In the genomic region with DNA sequence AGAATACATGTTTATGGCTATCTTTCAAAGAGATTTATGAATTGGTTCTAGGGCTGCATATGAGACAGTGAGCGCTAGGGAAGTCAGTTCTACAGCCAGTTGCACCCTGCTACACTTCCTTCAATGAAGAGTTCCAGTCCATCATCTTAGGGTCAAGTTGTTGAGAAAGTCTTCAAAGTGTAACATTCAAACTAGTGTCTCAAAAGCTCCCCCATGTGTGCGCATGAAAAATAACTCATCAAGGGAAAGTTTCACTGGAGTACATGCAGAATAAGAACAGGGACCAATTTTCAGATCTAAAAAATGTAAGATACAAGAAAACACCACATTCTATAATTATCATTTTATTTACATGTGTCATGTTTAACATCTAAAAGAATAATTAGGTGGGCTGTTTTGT, we compare ENCODE assay signal across 8 cellular contexts.
A peak's percentile ranks its signal among the peaks of the same experiment; 100 is the strongest.
DNase-seq lines count a peak whose midpoint lies in the region; ATAC-seq and TF ChIP-seq lines count a peak whose summit lies in the region.

No MANE protein-coding gene starts in this region.

- no peaks in the 10 kb centered on the region for H4K20me1 ChIP-seq in OCI-LY7 (ENCODE audit: insufficient read depth, low read length)

- H3K9me2 ChIP-seq in OCI-LY7 (ENCODE audit: insufficient read depth, low read length) = no peaks in the 10 kb centered on the region

- BruUV-seq in OCI-LY7 (replicated peaks; lab: Mats Ljungman, UMichigan) = no TSS peak

- H3K9me3 Mint-ChIP-seq in CD14-positive monocyte = peaks cover 0 to 1% (median 0%) of the 10 kb centered on the region in 7 donors
- no peaks in the 10 kb centered on the region for H3K9me3 Mint-ChIP-seq in stimulated activated naive CD8-positive, alpha-beta T cell treated with anti-CD3 and anti-CD28 coated beads, Interleukin-15, amount 100 ng/mL, for 72 hours

- peaks cover 1 to 4% (median 2%) of the 10 kb centered on the region in 3 donors for H3K27me3 Mint-ChIP-seq in CD14-positive monocyte (ENCODE audit: low read depth in 3 of 3)
- peaks cover 7% of the 10 kb centered on the region for H3K27me3 Mint-ChIP-seq in stimulated activated naive CD8-positive, alpha-beta T cell treated with anti-CD3 and anti-CD28 coated beads, Interleukin-15, amount 100 ng/mL, for 72 hours

- intact Hi-C loops in CD14-positive monocyte (cut with micrococcal nuclease) (no loop called here), OCI-LY7 (cut with micrococcal nuclease; ENCODE audit: unreplicated experiment) (loop anchor here (10.0 kb wide), 1 partner anchor 578 kb away; no protein-coding TSS in a partner anchor), spleen (cut with DNase I; ENCODE audit: low total_unique reads) (no loop called here)

- H3K36me3 ChIP-seq in OCI-LY7 (ENCODE audit: insufficient read depth, low read length) = no peaks in the 10 kb centered on the region
- no peaks in the 10 kb centered on the region for H3K36me3 ChIP-seq in spleen

- H3K27ac Mint-ChIP-seq in CD14-positive monocyte = no peak overlapping the region
- no peak overlapping the region for H3K27ac Mint-ChIP-seq in stimulated activated naive CD8-positive, alpha-beta T cell treated with anti-CD3 and anti-CD28 coated beads, Interleukin-15, amount 100 ng/mL, for 72 hours

- H3K4me1 Mint-ChIP-seq in CD14-positive monocyte = peaks cover 11% of the 10 kb centered on the region
- no peaks in the 10 kb centered on the region for H3K4me1 Mint-ChIP-seq in stimulated activated naive CD8-positive, alpha-beta T cell treated with anti-CD3 and anti-CD28 coated beads, Interleukin-15, amount 100 ng/mL, for 72 hours

- ATAC-seq in GM21390 (IDR thresholded peaks at IDR 0.05; ENCODE audit: unreplicated experiment) (peak; percentile 48), HG03196 (IDR thresholded peaks at IDR 0.05; ENCODE audit: unreplicated experiment) (no peak)
- ATAC-seq in stimulated activated naive CD8-positive, alpha-beta T cell treated with anti-CD3 and anti-CD28 coated beads, Interleukin-15, amount 100 ng/mL, for 72 hours = no peak

- TF ChIP-seq CTCF in CD14-positive monocyte (IDR thresholded peaks at IDR 0.05) (peak; percentile 24), OCI-LY7 (conservative IDR thresholded peaks at IDR 0.05; ENCODE audit: low read length) (peak; percentile 72), foreskin fibroblast (IDR thresholded peaks at IDR 0.05; ENCODE audit: low read depth, low read length) (peak; percentile 49), spleen (IDR thresholded peaks at IDR 0.05 in 8 of 11, conservative IDR thresholded peaks at IDR 0.05 in 3 of 11) (no peak)

- no peaks in the 10 kb centered on the region for H3K79me2 ChIP-seq in OCI-LY7 (ENCODE audit: insufficient read depth, low read depth, low read length)

- H3K4me1 ChIP-seq in OCI-LY7 (ENCODE audit: insufficient read depth, low read length, poor library complexity, severe bottlenecking) (no peaks in the 10 kb centered on the region), spleen (no peaks in the 10 kb centered on the region)

- WGBS in spleen, 5 donors = 26 to 48% (median 38%) methylated on average over 2 of the region's 2 CpGs

- DNase-seq in CD14-positive monocyte (ENCODE audit: low spot score) = no peak
- DNase-seq in OCI-LY7 (ENCODE audit: low spot score) = peak; percentile 17
- DNase-seq in foreskin fibroblast = peak; percentile 16 to 58
- DNase-seq in spleen = no peak
- no peak for DNase-seq in T-helper 2 cell
- no peak for DNase-seq in stimulated activated naive CD8-positive, alpha-beta T cell treated with anti-CD3 and anti-CD28 coated beads, Interleukin-15, amount 100 ng/mL, for 72 hours

- H3K27me3 ChIP-seq in spleen (replicated peaks in 1 of 7) = no peaks in the 10 kb centered on the region

- TF ChIP-seq POLR2A in spleen (IDR thresholded peaks at IDR 0.05) = no peak

- POLR2A ChIA-PET in OCI-LY7 (lab: Charles Lee) = interaction anchor here (1.1 kb wide), 1 partner anchor 16 kb away, joined by 3 read pairs; no protein-coding TSS in a partner anchor

- H3K4me3 ChIP-seq in OCI-LY7 (ENCODE audit: low read depth, low read length, poor library complexity, severe bottlenecking) = no peak overlapping the region
- H3K4me3 ChIP-seq in foreskin fibroblast (ENCODE audit: low read depth in 1 of 2, low read length in 2 of 2) = no peak overlapping the region
- no peak overlapping the region for H3K4me3 ChIP-seq in spleen

- no peaks in the 10 kb centered on the region for H3K9me3 ChIP-seq in OCI-LY7 (ENCODE audit: low read length)
- H3K9me3 ChIP-seq in spleen = no peaks in the 10 kb centered on the region

- H3K4me3 Mint-ChIP-seq in CD14-positive monocyte = no peak overlapping the region
- H3K4me3 Mint-ChIP-seq in stimulated activated naive CD8-positive, alpha-beta T cell treated with anti-CD3 and anti-CD28 coated beads, Interleukin-15, amount 100 ng/mL, for 72 hours = no peak overlapping the region

- H3K36me3 Mint-ChIP-seq in CD14-positive monocyte = no peaks in the 10 kb centered on the region

- CTCF ChIA-PET in OCI-LY7 (lab: Charles Lee; ENCODE audit: unreplicated experiment) = no interaction called here

- H3K27ac ChIP-seq in OCI-LY7 (ENCODE audit: low read depth, low read length, poor library complexity, severe bottlenecking) (no peak overlapping the region), spleen (no peak overlapping the region)

- no peak overlapping the region for H3K4me2 ChIP-seq in OCI-LY7 (ENCODE audit: low read length)

- H2AFZ ChIP-seq in OCI-LY7 (ENCODE audit: low read length) = no peak overlapping the region

Comparison
In these comparisons a context has a peak if more than half of its experiments do, and no peak if none do; other contexts are left out.
1. DNase-seq: peak in OCI-LY7 (single experiment) and foreskin fibroblast (2 of 2); none in CD14-positive monocyte (single experiment), spleen (single experiment), T-helper 2 cell (0 of 5) and stimulated activated naive CD8-positive, alpha-beta T cell treated with anti-CD3 and anti-CD28 coated beads, Interleukin-15, amount 100 ng/mL, for 72 hours (0 of 2).
2. CTCF ChIP-seq: peak in CD14-positive monocyte (single experiment), OCI-LY7 (single experiment) and foreskin fibroblast (single experiment); none in spleen (0 of 11).